ENCODE assay signal across 1 cellular context in genomic region chr10:19119191-19119590, GRCh38.
TF ChIP-seq lines count a peak whose summit lies in the region.

No MANE protein-coding gene starts in this region.

TF ChIP-seq in GM23338, 12 proteins besides CTCF, POLR2A, EP300 and RAD21:
- TF ChIP-seq ZNF462 (CRISPR knock-in tag; IDR thresholded peaks at IDR 0.05), result peak; percentile 74
- no peak for TF ChIP-seq EZH2phosphoT487 (IDR thresholded peaks at IDR 0.05; ENCODE audit: unreplicated experiment)
- no peak; the same call in 1 of the 2 replicates for TF ChIP-seq ZNF114 (CRISPR knock-in tag; IDR thresholded peaks at IDR 0.05)
- no peak; the same call in 1 of the 2 replicates for TF ChIP-seq CREB1 (CRISPR knock-in tag; IDR thresholded peaks at IDR 0.05; ENCODE audit: low read depth)
- TF ChIP-seq, protein P1, sequence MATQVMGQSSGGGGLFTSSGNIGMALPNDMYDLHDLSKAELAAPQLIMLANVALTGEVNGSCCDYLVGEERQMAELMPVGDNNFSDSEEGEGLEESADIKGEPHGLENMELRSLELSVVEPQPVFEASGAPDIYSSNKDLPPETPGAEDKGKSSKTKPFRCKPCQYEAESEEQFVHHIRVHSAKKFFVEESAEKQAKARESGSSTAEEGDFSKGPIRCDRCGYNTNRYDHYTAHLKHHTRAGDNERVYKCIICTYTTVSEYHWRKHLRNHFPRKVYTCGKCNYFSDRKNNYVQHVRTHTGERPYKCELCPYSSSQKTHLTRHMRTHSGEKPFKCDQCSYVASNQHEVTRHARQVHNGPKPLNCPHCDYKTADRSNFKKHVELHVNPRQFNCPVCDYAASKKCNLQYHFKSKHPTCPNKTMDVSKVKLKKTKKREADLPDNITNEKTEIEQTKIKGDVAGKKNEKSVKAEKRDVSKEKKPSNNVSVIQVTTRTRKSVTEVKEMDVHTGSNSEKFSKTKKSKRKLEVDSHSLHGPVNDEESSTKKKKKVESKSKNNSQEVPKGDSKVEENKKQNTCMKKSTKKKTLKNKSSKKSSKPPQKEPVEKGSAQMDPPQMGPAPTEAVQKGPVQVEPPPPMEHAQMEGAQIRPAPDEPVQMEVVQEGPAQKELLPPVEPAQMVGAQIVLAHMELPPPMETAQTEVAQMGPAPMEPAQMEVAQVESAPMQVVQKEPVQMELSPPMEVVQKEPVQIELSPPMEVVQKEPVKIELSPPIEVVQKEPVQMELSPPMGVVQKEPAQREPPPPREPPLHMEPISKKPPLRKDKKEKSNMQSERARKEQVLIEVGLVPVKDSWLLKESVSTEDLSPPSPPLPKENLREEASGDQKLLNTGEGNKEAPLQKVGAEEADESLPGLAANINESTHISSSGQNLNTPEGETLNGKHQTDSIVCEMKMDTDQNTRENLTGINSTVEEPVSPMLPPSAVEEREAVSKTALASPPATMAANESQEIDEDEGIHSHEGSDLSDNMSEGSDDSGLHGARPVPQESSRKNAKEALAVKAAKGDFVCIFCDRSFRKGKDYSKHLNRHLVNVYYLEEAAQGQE (IDR thresholded peaks at IDR 0.05; ENCODE audit: unreplicated experiment), result no peak
- TF ChIP-seq JUNB (IDR thresholded peaks at IDR 0.05; ENCODE audit: unreplicated experiment), result no peak
- no peak for TF ChIP-seq EZH2 (IDR thresholded peaks at IDR 0.05; ENCODE audit: low read depth, unreplicated experiment)
- TF ChIP-seq POLR2AphosphoS5 (IDR thresholded peaks at IDR 0.05; ENCODE audit: low read depth), result no peak
- no peak for TF ChIP-seq STAT1 (IDR thresholded peaks at IDR 0.05; ENCODE audit: unreplicated experiment)
- TF ChIP-seq, protein P2, sequence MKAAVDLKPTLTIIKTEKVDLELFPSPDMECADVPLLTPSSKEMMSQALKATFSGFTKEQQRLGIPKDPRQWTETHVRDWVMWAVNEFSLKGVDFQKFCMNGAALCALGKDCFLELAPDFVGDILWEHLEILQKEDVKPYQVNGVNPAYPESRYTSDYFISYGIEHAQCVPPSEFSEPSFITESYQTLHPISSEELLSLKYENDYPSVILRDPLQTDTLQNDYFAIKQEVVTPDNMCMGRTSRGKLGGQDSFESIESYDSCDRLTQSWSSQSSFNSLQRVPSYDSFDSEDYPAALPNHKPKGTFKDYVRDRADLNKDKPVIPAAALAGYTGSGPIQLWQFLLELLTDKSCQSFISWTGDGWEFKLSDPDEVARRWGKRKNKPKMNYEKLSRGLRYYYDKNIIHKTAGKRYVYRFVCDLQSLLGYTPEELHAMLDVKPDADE (IDR thresholded peaks at IDR 0.05), result no peak
- no peak for TF ChIP-seq ZNF331 (CRISPR knock-in tag; IDR thresholded peaks at IDR 0.05; ENCODE audit: low read depth)
- 0 out of 2 replicates have a peak, but pooled peaks have one; percentile 24 for TF ChIP-seq NANOG (IDR thresholded peaks at IDR 0.05; ENCODE audit: borderline replicate concordance)
TF ChIP-seq in GM23338: peak in this region for 2.
